Comparison of ENCODE assay signal across 15 cellular contexts in genomic region chr22:50486561-50487289, GRCh38.
DNase-seq lines count a peak whose midpoint lies in the region; ATAC-seq and TF ChIP-seq lines count a peak whose summit lies in the region.
"Had no signal": no experiment of that assay in that cellular context is flagged by ENCODE, and none has a peak within 500 bp of the region (broad histone marks: within the 10 kb centered on the region; RNA-seq: fewer than 3 reads in every experiment).

Gene MIOX (plus strand): TSS chr22:50486859. CDS start chr22:50486898, 39 bp downstream.

- H3K4me3 Mint-ChIP-seq in T-helper 1 cell treated with Interleukin-12 subunit alpha and Interleukin-12 subunit beta and Interleukin-4 antibody, amounts not matched to agents 30 μg/mL and 1 μg/mL, for 36 hours = peak within 1 kb of the TSS; percentile 16
- no peak within 1 kb of the TSS for H3K4me3 Mint-ChIP-seq in stimulated activated memory B cell treated with anti-CD40 and anti-IgM and Interleukin-4, amounts not matched to agents 10 μg/mL and 1 μg/mL and 100 μg/mL, for 72 hours
- H3K4me3 Mint-ChIP-seq: activated CD4-positive, alpha-beta memory T cell treated with anti-CD3 and anti-CD28 coated beads for 36 hours had no signal

- no peak for TF ChIP-seq EP300 in Ishikawa (IDR thresholded peaks at IDR 0.05; ENCODE audit: borderline replicate concordance)

- H3K27ac Mint-ChIP-seq in T-helper 1 cell treated with Interleukin-12 subunit alpha and Interleukin-12 subunit beta and Interleukin-4 antibody, amounts not matched to agents 30 μg/mL and 1 μg/mL, for 36 hours = no peak within 1 kb of the TSS
- H3K27ac Mint-ChIP-seq in stimulated activated memory B cell treated with anti-CD40 and anti-IgM and Interleukin-4, amounts not matched to agents 10 μg/mL and 1 μg/mL and 100 μg/mL, for 72 hours = peak within 1 kb of the TSS; percentile 69
- H3K27ac Mint-ChIP-seq: activated CD4-positive, alpha-beta memory T cell treated with anti-CD3 and anti-CD28 coated beads for 36 hours had no signal

- ATAC-seq in stimulated activated memory B cell treated with anti-CD40 and anti-IgM and Interleukin-4, amounts not matched to agents 10 μg/mL and 1 μg/mL and 100 μg/mL, for 72 hours = no peak
- ATAC-seq in GM18520 (IDR thresholded peaks at IDR 0.05; ENCODE audit: unreplicated experiment) = no peak
- no peak for ATAC-seq in GM19035 (IDR thresholded peaks at IDR 0.05; ENCODE audit: unreplicated experiment)
- no peak for ATAC-seq in HG02623 (IDR thresholded peaks at IDR 0.05; ENCODE audit: unreplicated experiment)
- ATAC-seq: Right ventricle myocardium inferior had no signal

- no peak for TF ChIP-seq RAD21 in Ishikawa (IDR thresholded peaks at IDR 0.05; ENCODE audit: low read depth)

- peaks cover 10% of the 10 kb centered on the region for H3K4me1 Mint-ChIP-seq in T-helper 1 cell treated with Interleukin-12 subunit alpha and Interleukin-12 subunit beta and Interleukin-4 antibody, amounts not matched to agents 30 μg/mL and 1 μg/mL, for 36 hours (ENCODE audit: low read depth)
- peaks cover 42% of the 10 kb centered on the region for H3K4me1 Mint-ChIP-seq in stimulated activated memory B cell treated with anti-CD40 and anti-IgM and Interleukin-4, amounts not matched to agents 10 μg/mL and 1 μg/mL and 100 μg/mL, for 72 hours

- no peaks in the 10 kb centered on the region for H3K9me3 Mint-ChIP-seq in T-helper 1 cell treated with Interleukin-12 subunit alpha and Interleukin-12 subunit beta and Interleukin-4 antibody, amounts not matched to agents 30 μg/mL and 1 μg/mL, for 36 hours
- H3K9me3 Mint-ChIP-seq in stimulated activated memory B cell treated with anti-CD40 and anti-IgM and Interleukin-4, amounts not matched to agents 10 μg/mL and 1 μg/mL and 100 μg/mL, for 72 hours = no peaks in the 10 kb centered on the region
- H3K9me3 Mint-ChIP-seq: activated CD4-positive, alpha-beta memory T cell treated with anti-CD3 and anti-CD28 coated beads for 36 hours had no signal

- no peaks in the 10 kb centered on the region for H3K27me3 Mint-ChIP-seq in T-helper 1 cell treated with Interleukin-12 subunit alpha and Interleukin-12 subunit beta and Interleukin-4 antibody, amounts not matched to agents 30 μg/mL and 1 μg/mL, for 36 hours (ENCODE audit: low read depth)
- no peaks in the 10 kb centered on the region for H3K27me3 Mint-ChIP-seq in stimulated activated memory B cell treated with anti-CD40 and anti-IgM and Interleukin-4, amounts not matched to agents 10 μg/mL and 1 μg/mL and 100 μg/mL, for 72 hours
- H3K27me3 Mint-ChIP-seq: activated CD4-positive, alpha-beta memory T cell treated with anti-CD3 and anti-CD28 coated beads for 36 hours had no signal

- DNase-seq in T-helper 1 cell = no peak
- DNase-seq in glomerular visceral epithelial cell (ENCODE audit: extremely low spot score) = peak; percentile 69
- DNase-seq: activated CD4-positive, alpha-beta memory T cell treated with anti-CD3 and anti-CD28 coated beads for 36 hours; activated effector memory CD4-positive, alpha-beta T cell treated with Interleukin-2 at 50 U/mL for 16 hours; DMS79 treated with DMSO at 0.1 percent for 48 hours; NCI-H146; NCI-H524; stimulated activated naive CD4-positive, alpha-beta T cell treated with Interleukin-2 at 50 U/mL for 16 hours had no signal

- H3K36me3 Mint-ChIP-seq in T-helper 1 cell treated with Interleukin-12 subunit alpha and Interleukin-12 subunit beta and Interleukin-4 antibody, amounts not matched to agents 30 μg/mL and 1 μg/mL, for 36 hours (ENCODE audit: low read depth) = no peaks in the 10 kb centered on the region
- H3K36me3 Mint-ChIP-seq in stimulated activated memory B cell treated with anti-CD40 and anti-IgM and Interleukin-4, amounts not matched to agents 10 μg/mL and 1 μg/mL and 100 μg/mL, for 72 hours = no peaks in the 10 kb centered on the region

TF ChIP-seq in Ishikawa, 13 proteins besides CTCF, POLR2A, EP300 and RAD21:
- TF ChIP-seq ZBTB7A (IDR thresholded peaks at IDR 0.05; ENCODE audit: low read depth) (0 out of 2 replicates have a peak, but pooled peaks have one; percentile 2), TAF1 (IDR thresholded peaks at IDR 0.05; ENCODE audit: low read depth) (no peak)
